In the genomic region with DNA sequence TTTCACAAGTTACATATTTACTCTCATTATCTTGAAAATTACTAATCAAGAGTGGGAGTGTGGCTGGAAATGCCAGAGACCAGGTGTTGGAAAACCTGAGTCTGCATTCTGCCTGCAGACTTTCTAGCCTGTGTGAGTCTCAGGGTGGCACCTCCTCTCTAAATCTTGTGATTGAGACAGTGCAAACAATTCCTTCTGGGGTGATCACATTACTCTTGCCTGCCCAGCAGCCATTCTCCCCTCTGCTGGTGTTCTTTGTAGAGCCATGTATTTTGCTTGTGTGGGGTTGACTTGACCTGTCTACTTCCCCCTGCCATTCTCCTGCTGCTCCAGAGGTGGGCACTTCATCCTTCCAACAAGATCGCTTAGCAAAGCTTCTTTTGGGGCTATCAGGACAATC, we compare ENCODE assay signal across 1 cellular context.
TF ChIP-seq lines count a peak whose summit lies in the region.

No MANE protein-coding gene starts in this region.

TF ChIP-seq in H1, 55 proteins besides CTCF, POLR2A, EP300 and RAD21 (continued from another document):
- TF ChIP-seq, protein P1, sequence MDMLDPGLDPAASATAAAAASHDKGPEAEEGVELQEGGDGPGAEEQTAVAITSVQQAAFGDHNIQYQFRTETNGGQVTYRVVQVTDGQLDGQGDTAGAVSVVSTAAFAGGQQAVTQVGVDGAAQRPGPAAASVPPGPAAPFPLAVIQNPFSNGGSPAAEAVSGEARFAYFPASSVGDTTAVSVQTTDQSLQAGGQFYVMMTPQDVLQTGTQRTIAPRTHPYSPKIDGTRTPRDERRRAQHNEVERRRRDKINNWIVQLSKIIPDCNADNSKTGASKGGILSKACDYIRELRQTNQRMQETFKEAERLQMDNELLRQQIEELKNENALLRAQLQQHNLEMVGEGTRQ (IDR thresholded peaks at IDR 0.05; ENCODE audit: low read length), result no peak
- TF ChIP-seq, protein P2, sequence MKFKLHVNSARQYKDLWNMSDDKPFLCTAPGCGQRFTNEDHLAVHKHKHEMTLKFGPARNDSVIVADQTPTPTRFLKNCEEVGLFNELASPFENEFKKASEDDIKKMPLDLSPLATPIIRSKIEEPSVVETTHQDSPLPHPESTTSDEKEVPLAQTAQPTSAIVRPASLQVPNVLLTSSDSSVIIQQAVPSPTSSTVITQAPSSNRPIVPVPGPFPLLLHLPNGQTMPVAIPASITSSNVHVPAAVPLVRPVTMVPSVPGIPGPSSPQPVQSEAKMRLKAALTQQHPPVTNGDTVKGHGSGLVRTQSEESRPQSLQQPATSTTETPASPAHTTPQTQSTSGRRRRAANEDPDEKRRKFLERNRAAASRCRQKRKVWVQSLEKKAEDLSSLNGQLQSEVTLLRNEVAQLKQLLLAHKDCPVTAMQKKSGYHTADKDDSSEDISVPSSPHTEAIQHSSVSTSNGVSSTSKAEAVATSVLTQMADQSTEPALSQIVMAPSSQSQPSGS (IDR thresholded peaks at IDR 0.05; ENCODE audit: low read length), result no peak
- TF ChIP-seq SP4 (IDR thresholded peaks at IDR 0.05; ENCODE audit: low read length), result no peak
- no peak for TF ChIP-seq ZNF274 (IDR thresholded peaks at IDR 0.05; ENCODE audit: borderline replicate concordance, extremely low read depth, low read length)
- no peak for TF ChIP-seq BRCA1 (IDR thresholded peaks at IDR 0.05; ENCODE audit: low read depth, low read length)
- TF ChIP-seq SP1 (IDR thresholded peaks at IDR 0.05; ENCODE audit: low read depth, low read length), result no peak
- TF ChIP-seq SP2 (IDR thresholded peaks at IDR 0.05; ENCODE audit: low read length), result no peak
- no peak for TF ChIP-seq RBBP5 (IDR thresholded peaks at IDR 0.05; ENCODE audit: borderline replicate concordance, low read depth, low read length)
- no peak for TF ChIP-seq BCL11A (IDR thresholded peaks at IDR 0.05; ENCODE audit: low read depth in 2 of 2, low read length in 2 of 2)
- TF ChIP-seq, protein P3, sequence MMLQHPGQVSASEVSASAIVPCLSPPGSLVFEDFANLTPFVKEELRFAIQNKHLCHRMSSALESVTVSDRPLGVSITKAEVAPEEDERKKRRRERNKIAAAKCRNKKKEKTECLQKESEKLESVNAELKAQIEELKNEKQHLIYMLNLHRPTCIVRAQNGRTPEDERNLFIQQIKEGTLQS (IDR thresholded peaks at IDR 0.05; ENCODE audit: insufficient read depth, low read depth, low read length), result no peak
- TF ChIP-seq POU5F1 (IDR thresholded peaks at IDR 0.05; ENCODE audit: low read depth, low read length), result no peak
- no peak for TF ChIP-seq CEBPB (IDR thresholded peaks at IDR 0.05; ENCODE audit: low read depth, low read length)
- TF ChIP-seq CHD1 (IDR thresholded peaks at IDR 0.05; ENCODE audit: low read depth, low read length), result no peak
